In the genomic region with DNA sequence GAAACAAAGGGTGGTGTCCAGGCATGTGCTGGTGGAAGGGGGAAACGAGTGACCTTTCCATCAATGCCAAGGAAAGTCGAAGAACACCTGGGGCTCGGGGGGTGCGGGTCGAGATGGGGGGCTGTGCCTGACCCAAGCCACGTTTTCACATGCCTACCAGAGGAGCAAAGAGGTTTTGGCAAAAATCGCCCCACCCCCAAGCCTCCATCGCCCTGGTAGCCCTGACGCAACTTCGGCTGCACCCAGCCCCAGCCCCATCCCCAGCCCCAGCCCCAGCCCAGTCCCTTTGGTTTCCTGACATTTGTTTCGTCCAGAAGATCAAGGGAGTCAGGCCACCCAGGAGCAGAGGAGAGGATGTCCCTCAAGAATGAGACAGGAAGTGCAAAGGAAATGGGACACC, we compare ENCODE assay signal across 8 cellular contexts.
DNase-seq lines count a peak whose midpoint lies in the region; ATAC-seq, FAIRE-seq and TF ChIP-seq lines count a peak whose summit lies in the region.
"Not testable (repeated sequence)": the region's sequence is repeated elsewhere in the genome, so short reads cannot be mapped to it uniquely, and the experiment has no call there.

No MANE protein-coding gene starts in this region.

- CTCF ChIA-PET in activated CD8-positive, alpha-beta T cell treated with anti-CD3 and anti-CD28 coated beads, Interleukin-2, amount 10 ng/mL, durations not matched to agents 7 days and 5 days (lab: Charles Lee); activated naive CD4-positive, alpha-beta T cell treated with anti-CD3 and anti-CD28 coated beads for 36 hours (lab: Charles Lee): not testable (repeated sequence)

- H3K9me3 ChIP-seq in kidney (ENCODE audit: control insufficient read depth in 1 of 2, low read length in 2 of 2); uterus: not testable (repeated sequence)

- TF ChIP-seq CTCF in kidney (IDR thresholded peaks at IDR 0.05; ENCODE audit: borderline replicate concordance, extremely low read depth, insufficient read depth); osteocyte (IDR thresholded peaks at IDR 0.05); uterus (IDR thresholded peaks at IDR 0.05): not testable (repeated sequence)

- H3K9me3 Mint-ChIP-seq in activated CD8-positive, alpha-beta T cell treated with anti-CD3 and anti-CD28 coated beads, Interleukin-2, amount 10 ng/mL, durations not matched to agents 7 days and 5 days (ENCODE audit: insufficient read depth); activated naive CD4-positive, alpha-beta T cell treated with anti-CD3 and anti-CD28 coated beads for 36 hours; osteocyte (ENCODE audit: unreplicated experiment): not testable (repeated sequence)

- H3K4me3 Mint-ChIP-seq in activated CD8-positive, alpha-beta T cell treated with anti-CD3 and anti-CD28 coated beads, Interleukin-2, amount 10 ng/mL, durations not matched to agents 7 days and 5 days; osteocyte (ENCODE audit: unreplicated experiment): not testable (repeated sequence)
- peak overlapping the region; percentile 32 for H3K4me3 Mint-ChIP-seq in activated naive CD4-positive, alpha-beta T cell treated with anti-CD3 and anti-CD28 coated beads for 36 hours

- ATAC-seq in activated CD8-positive, alpha-beta T cell treated with anti-CD3 and anti-CD28 coated beads, Interleukin-2, amount 10 ng/mL, durations not matched to agents 7 days and 5 days, result not testable (repeated sequence)

- TF ChIP-seq POLR2A in uterus (IDR thresholded peaks at IDR 0.05), result not testable (repeated sequence)

- DNase-seq in T-helper 2 cell (peak in 3 of 5 experiments; percentile 5 to 24 (median 18)), kidney (peak; percentile 80), osteocyte (ENCODE audit: extremely low spot score, unreplicated experiment) (peak; percentile 68), uterus (peak; percentile 18 to 22)
- DNase-seq in activated CD8-positive, alpha-beta T cell treated with anti-CD3 and anti-CD28 coated beads, Interleukin-2, amount 10 ng/mL, durations not matched to agents 7 days and 5 days, result peak; percentile 58
- DNase-seq in activated naive CD4-positive, alpha-beta T cell treated with anti-CD3 and anti-CD28 coated beads for 36 hours, result peak; percentile 57
- peak; percentile 2 for DNase-seq in effector CD4-positive, alpha-beta T cell
- peak; percentile 18 to 30 for DNase-seq in stimulated activated CD4-positive, alpha-beta T cell treated with anti-CD3 and anti-CD28 coated beads, Interleukin-4, amount 100 ng/mL, for 48 hours (ENCODE audit: low read depth in 2 of 2)

- H3K4me1 Mint-ChIP-seq in activated CD8-positive, alpha-beta T cell treated with anti-CD3 and anti-CD28 coated beads, Interleukin-2, amount 10 ng/mL, durations not matched to agents 7 days and 5 days (ENCODE audit: low read depth); activated naive CD4-positive, alpha-beta T cell treated with anti-CD3 and anti-CD28 coated beads for 36 hours (ENCODE audit: low read depth); osteocyte (ENCODE audit: unreplicated experiment): not testable (repeated sequence)

- not testable (repeated sequence) for H3K36me3 ChIP-seq in kidney (ENCODE audit: control insufficient read depth in 1 of 2, insufficient read depth in 2 of 2, low read length in 2 of 2); uterus

- not testable (repeated sequence) for H3K36me3 Mint-ChIP-seq in activated CD8-positive, alpha-beta T cell treated with anti-CD3 and anti-CD28 coated beads, Interleukin-2, amount 10 ng/mL, durations not matched to agents 7 days and 5 days (ENCODE audit: low read depth); activated naive CD4-positive, alpha-beta T cell treated with anti-CD3 and anti-CD28 coated beads for 36 hours (ENCODE audit: low read depth); osteocyte (ENCODE audit: unreplicated experiment)

- H3K9ac ChIP-seq in kidney (ENCODE audit: low read length in 2 of 2), result not testable (repeated sequence)

- FAIRE-seq in kidney (lab: Jason Lieb, UNC), result not testable (repeated sequence)

- not testable (repeated sequence) for H3K27ac ChIP-seq in kidney (ENCODE audit: low read depth in 2 of 2, low read length in 2 of 2); uterus

- POLR2A ChIA-PET in activated CD8-positive, alpha-beta T cell treated with anti-CD3 and anti-CD28 coated beads, Interleukin-2, amount 10 ng/mL, durations not matched to agents 7 days and 5 days (lab: Charles Lee), result not testable (repeated sequence)

- not testable (repeated sequence) for H3K27me3 Mint-ChIP-seq in activated CD8-positive, alpha-beta T cell treated with anti-CD3 and anti-CD28 coated beads, Interleukin-2, amount 10 ng/mL, durations not matched to agents 7 days and 5 days (ENCODE audit: low read depth); activated naive CD4-positive, alpha-beta T cell treated with anti-CD3 and anti-CD28 coated beads for 36 hours (ENCODE audit: low read depth); osteocyte (ENCODE audit: unreplicated experiment)

- not testable (repeated sequence) for H3K4me1 ChIP-seq in kidney (ENCODE audit: control insufficient read depth in 1 of 2, insufficient read depth in 1 of 2, low read depth in 1 of 2, low read length in 2 of 2); uterus

- H3K4me3 ChIP-seq in kidney (ENCODE audit: low read length in 2 of 2); uterus: not testable (repeated sequence)

- intact Hi-C loops in activated naive CD4-positive, alpha-beta T cell treated with anti-CD3 and anti-CD28 coated beads for 36 hours (cut with micrococcal nuclease); kidney (cut with DNase I); uterus (cut with DNase I; ENCODE audit: low total_unique reads): not testable (repeated sequence)

- not testable (repeated sequence) for H3K27me3 ChIP-seq in uterus

- not testable (repeated sequence) for H3K27ac Mint-ChIP-seq in activated CD8-positive, alpha-beta T cell treated with anti-CD3 and anti-CD28 coated beads, Interleukin-2, amount 10 ng/mL, durations not matched to agents 7 days and 5 days; activated naive CD4-positive, alpha-beta T cell treated with anti-CD3 and anti-CD28 coated beads for 36 hours; osteocyte (ENCODE audit: unreplicated experiment)

Comparison
In these comparisons a context has a peak if more than half of its experiments do, and no peak if none do; other contexts are left out.
1. DNase-seq: peak in every context shown above with its lines; median percentile 80 in kidney; 68 in osteocyte; 58 in activated CD8-positive, alpha-beta T cell treated with anti-CD3 and anti-CD28 coated beads, Interleukin-2, amount 10 ng/mL, durations not matched to agents 7 days and 5 days; 57 in activated naive CD4-positive, alpha-beta T cell treated with anti-CD3 and anti-CD28 coated beads for 36 hours; 24 in stimulated activated CD4-positive, alpha-beta T cell treated with anti-CD3 and anti-CD28 coated beads, Interleukin-4, amount 100 ng/mL, for 48 hours; 20 in uterus; 18 in T-helper 2 cell; 2 in effector CD4-positive, alpha-beta T cell.